In genomic region chr17:78407387-78407990, GRCh38 we compare ENCODE assay signal across 13 cellular contexts. TPM values are rescaled to one million over a fixed set of nuclear protein-coding genes. Genes with fewer than 3 reads are reported as not detected.
DNase-seq lines count a peak whose midpoint lies in the region; ATAC-seq and TF ChIP-seq lines count a peak whose summit lies in the region.
"Had no signal": no experiment of that assay in that cellular context is flagged by ENCODE, and none has a peak within 500 bp of the region (broad histone marks: within the 10 kb centered on the region; RNA-seq: fewer than 3 reads in every experiment).

No MANE protein-coding gene starts in this region.

- peak overlapping the region; percentile 90 for H3K27ac ChIP-seq in colonic mucosa
- H3K27ac ChIP-seq in osteoblast (ENCODE audit: low read depth, low read length), result peak overlapping the region; percentile 33
- H3K27ac ChIP-seq in PC-3 (ENCODE audit: low read length), result no peak overlapping the region
- H3K27ac ChIP-seq: brain microvascular endothelial cell, KMS-11 had no signal

- CTCF ChIA-PET in PC-3 (lab: Charles Lee), result no interaction called here

- BruUV-seq in PC-3 (replicated peaks; lab: Mats Ljungman, UMichigan), result no TSS peak

- peaks cover 25% of the 10 kb centered on the region for H3K4me1 ChIP-seq in colonic mucosa
- peaks cover 12% of the 10 kb centered on the region for H3K4me1 ChIP-seq in osteoblast (ENCODE audit: insufficient read depth, low read length)
- peaks cover 15% of the 10 kb centered on the region for H3K4me1 ChIP-seq in PC-3 (ENCODE audit: insufficient read depth, low read length)

- H2AFZ ChIP-seq in osteoblast (ENCODE audit: low read length) (no peak overlapping the region), PC-3 (ENCODE audit: low read length) (no peak overlapping the region)

- H3K9me2 ChIP-seq in PC-3 (replicated peaks; ENCODE audit: low read length), result no peaks in the 10 kb centered on the region

- TF ChIP-seq CTCF in colonic mucosa (IDR thresholded peaks at IDR 0.05) (no peak), osteoblast (IDR thresholded peaks at IDR 0.05; ENCODE audit: extremely low read depth, low read depth, low read length) (no peak), PC-3 (conservative IDR thresholded peaks at IDR 0.05; ENCODE audit: low read depth, low read length) (no peak)

- no peak overlapping the region for H3K4me3 ChIP-seq in colonic mucosa
- no peak overlapping the region for H3K4me3 ChIP-seq in osteoblast (ENCODE audit: insufficient read depth, low read length)
- H3K4me3 ChIP-seq in PC-3 (ENCODE audit: low read length), result no peak overlapping the region

- H4K20me1 ChIP-seq in osteoblast (ENCODE audit: insufficient read depth, low read length) (peaks cover 38% of the 10 kb centered on the region), PC-3 (ENCODE audit: low read length) (peaks cover 35% of the 10 kb centered on the region)

- H3K27me3 ChIP-seq in colonic mucosa, result no peaks in the 10 kb centered on the region
- no peaks in the 10 kb centered on the region for H3K27me3 ChIP-seq in osteoblast (ENCODE audit: insufficient read depth, low read length)
- no peaks in the 10 kb centered on the region for H3K27me3 ChIP-seq in PC-3 (ENCODE audit: low read length)
- H3K27me3 ChIP-seq: brain microvascular endothelial cell had no signal

- POLR2A ChIA-PET in PC-3 (lab: Charles Lee; ENCODE audit: unreplicated experiment), result no interaction called here

- H3K79me2 ChIP-seq in osteoblast (ENCODE audit: insufficient read depth, low read length) (peaks cover 80% of the 10 kb centered on the region), PC-3 (ENCODE audit: low read length) (peaks cover 72% of the 10 kb centered on the region)

- no peaks in the 10 kb centered on the region for H3K9me3 ChIP-seq in colonic mucosa
- H3K9me3 ChIP-seq in osteoblast (ENCODE audit: low read depth, low read length), result no peaks in the 10 kb centered on the region
- no peaks in the 10 kb centered on the region for H3K9me3 ChIP-seq in PC-3 (ENCODE audit: low read length)

- DNase-seq in NCI-H510A treated with DMSO at 0.1 percent for 48 hours (lab: John Stamatoyannopoulos, UW) (peak; percentile 31), NCI-H510A (lab: John Stamatoyannopoulos, UW) (no peak), MV-4-11 (lab: John Stamatoyannopoulos, UW) (peak; percentile 58), colonic mucosa (no peak), osteoblast (ENCODE audit: insufficient read length, low spot score, missing footprints) (peak; percentile 27), PC-3 (no peak)
- DNase-seq: activated CD8-positive, alpha-beta memory T cell treated with anti-CD3 and anti-CD28 coated beads for 24 hours; brain microvascular endothelial cell; naive B cell; stimulated activated CD4-positive, alpha-beta T cell treated with anti-CD3 and anti-CD28 coated beads, Interleukin-12 subunit alpha, Interleukin-12 subunit beta, amount 100 ng/mL, for 4 hours had no signal

- intact Hi-C loops in colonic mucosa (cut with DNase I) (no loop called here), PC-3 (cut with micrococcal nuclease) (no loop called here)

- H3K9ac ChIP-seq in colonic mucosa (ENCODE audit: low read depth in 2 of 2, low read length in 2 of 2), result peak overlapping the region in 1 of 2 donors; percentile 34
- no peak overlapping the region for H3K9ac ChIP-seq in PC-3 (ENCODE audit: low read length)
- H3K9ac ChIP-seq: KMS-11 had no signal

- no peak overlapping the region for H3K4me2 ChIP-seq in osteoblast (ENCODE audit: insufficient read depth, low read length)
- no peak overlapping the region for H3K4me2 ChIP-seq in PC-3 (ENCODE audit: low read length)
- H3K4me2 ChIP-seq: KMS-11 had no signal

- ATAC-seq in SK-N-SH treated with all-trans-retinoic acid at 6 μM for 48 hours, result no peak
- ATAC-seq in HG03439 (IDR thresholded peaks at IDR 0.05; ENCODE audit: unreplicated experiment), result no peak
- ATAC-seq in PC-3, result no peak

- H3K36me3 ChIP-seq in colonic mucosa (peaks cover 21% of the 10 kb centered on the region), osteoblast (ENCODE audit: insufficient read depth, low read length) (peaks cover 26% of the 10 kb centered on the region), PC-3 (ENCODE audit: low read depth, low read length) (peaks cover 44% of the 10 kb centered on the region)

- no peaks in the 10 kb centered on the region for H3F3A ChIP-seq in PC-3 (ENCODE audit: low read length, unreplicated experiment)

TF ChIP-seq in SK-N-SH treated with all-trans-retinoic acid at 6 μM for 48 hours, 23 proteins besides CTCF, POLR2A, EP300 and RAD21:
- TF ChIP-seq RARB (CRISPR knock-in tag; IDR thresholded peaks at IDR 0.05) (no peak), ARNTL (CRISPR knock-in tag; IDR thresholded peaks at IDR 0.05; ENCODE audit: borderline replicate concordance, low read depth) (no peak), ESRRG (CRISPR knock-in tag; IDR thresholded peaks at IDR 0.05) (no peak), ISL1 (CRISPR knock-in tag; IDR thresholded peaks at IDR 0.05) (no peak), ZNF565 (CRISPR knock-in tag; conservative IDR thresholded peaks at IDR 0.05; ENCODE audit: low read depth) (no peak), ZNF8 (CRISPR knock-in tag; IDR thresholded peaks at IDR 0.05) (no peak), CSDC2 (CRISPR knock-in tag; IDR thresholded peaks at IDR 0.05) (no peak), PPARA (CRISPR knock-in tag; IDR thresholded peaks at IDR 0.05; ENCODE audit: borderline replicate concordance) (no peak), TOX (CRISPR knock-in tag; IDR thresholded peaks at IDR 0.05; ENCODE audit: borderline replicate concordance) (no peak), POU6F1 (CRISPR knock-in tag; IDR thresholded peaks at IDR 0.05; ENCODE audit: borderline replicate concordance, low read depth) (no peak), SNAI2 (CRISPR knock-in tag; IDR thresholded peaks at IDR 0.05) (no peak), PATZ1 (CRISPR knock-in tag; IDR thresholded peaks at IDR 0.05; ENCODE audit: borderline replicate concordance) (no peak), TCF4 (CRISPR knock-in tag; IDR thresholded peaks at IDR 0.05; ENCODE audit: borderline replicate concordance) (no peak), CREB5 (CRISPR knock-in tag; IDR thresholded peaks at IDR 0.05; ENCODE audit: low read depth) (no peak), ZNF70 (CRISPR knock-in tag; IDR thresholded peaks at IDR 0.05) (no peak), ZC3H10 (CRISPR knock-in tag; IDR thresholded peaks at IDR 0.05) (no peak)

RNA-seq across cellular contexts. Expression of gene PGS1, which starts 29.0 kb away (rescaled TPM):
- 10 to 100 TPM; 33.3 to 40.2 TPM for total RNA-seq in colonic mucosa
- 34.4 and 39.5 TPM in 2 replicates for total RNA-seq in osteoblast
- total RNA-seq in PC-3 (2014; rRNA removed), result 40.6 and 47.0 TPM in 2 replicates

RNA-seq across cellular contexts. Expression of gene SOCS3, which starts 47.6 kb away (rescaled TPM):
- total RNA-seq in colonic mucosa (10 to 100 TPM; 19.7 to 29.4 TPM), osteoblast (78.1 and 95.2 TPM in 2 replicates), PC-3 (2014; rRNA removed) (103 and 125 TPM in 2 replicates)

Comparison
In these comparisons a context has a peak if more than half of its experiments do, and no peak if none do; other contexts are left out.
1. DNase-seq: peak in NCI-H510A treated with DMSO at 0.1 percent for 48 hours (single experiment), MV-4-11 (single experiment) and osteoblast (single experiment); none in NCI-H510A (single experiment), colonic mucosa (single experiment) and PC-3 (single experiment).